ENCODE assay signal across 26 cellular contexts in genomic region chr9:136178061-136178772, GRCh38. TPM values are rescaled to one million over a fixed set of nuclear protein-coding genes. Genes with fewer than 3 reads are reported as not detected.
A peak's percentile ranks its signal among the peaks of the same experiment; 100 is the strongest.
DNase-seq lines count a peak whose midpoint lies in the region; ATAC-seq, FAIRE-seq and TF ChIP-seq lines count a peak whose summit lies in the region.
"Had no signal": no experiment of that assay in that cellular context is flagged by ENCODE, and none has a peak within 500 bp of the region (broad histone marks: within the 10 kb centered on the region; RNA-seq: fewer than 3 reads in every experiment).

No MANE protein-coding gene starts in this region.

- no peak for TF ChIP-seq EP300 in H1 (IDR thresholded peaks at IDR 0.05; ENCODE audit: borderline replicate concordance in 1 of 2, low read depth in 2 of 2, low read length in 2 of 2)

- ATAC-seq in Right ventricle myocardium inferior = no peak
- ATAC-seq in upper lobe of right lung = no peak

- H3K9me3 Mint-ChIP-seq in activated CD4-positive, alpha-beta memory T cell treated with anti-CD3 and anti-CD28 coated beads for 36 hours = no peaks in the 10 kb centered on the region
- H3K9me3 Mint-ChIP-seq: CD4-positive, CD25-positive, alpha-beta regulatory T cell had no signal

- peaks cover 6% of the 10 kb centered on the region for H3K27me3 Mint-ChIP-seq in activated CD4-positive, alpha-beta memory T cell treated with anti-CD3 and anti-CD28 coated beads for 36 hours
- H3K27me3 Mint-ChIP-seq: CD4-positive, CD25-positive, alpha-beta regulatory T cell had no signal

- TF ChIP-seq RAD21 in H1 (IDR thresholded peaks at IDR 0.05 in 1 of 2, conservative IDR thresholded peaks at IDR 0.05 in 1 of 2; ENCODE audit: low read depth in 2 of 2, low read length in 2 of 2) = no peak

- no peak overlapping the region for H4K8ac ChIP-seq in H1 (ENCODE audit: extremely low read depth, insufficient read depth, low read length)

- H2AFZ ChIP-seq in H1 (ENCODE audit: low read length) (no peak overlapping the region), GM23248 (no peak overlapping the region)

- H3K79me2 ChIP-seq in H1 (ENCODE audit: control insufficient read depth in 1 of 2, insufficient read depth in 2 of 2, low read length in 2 of 2) = no peaks in the 10 kb centered on the region
- H3K79me2 ChIP-seq in GM23248 (ENCODE audit: insufficient read depth) = no peaks in the 10 kb centered on the region

- H2BK5ac ChIP-seq in H1 (ENCODE audit: low read depth, low read length) = no peak overlapping the region

- in situ Hi-C loops in GM23248 (cut with MboI) = no loop called here

- H3K4me2 ChIP-seq in H1 (ENCODE audit: insufficient read depth in 1 of 2, low read depth in 2 of 2, low read length in 2 of 2) = no peak overlapping the region
- no peak overlapping the region for H3K4me2 ChIP-seq in GM23248 (ENCODE audit: unreplicated experiment)
- H3K4me2 ChIP-seq: BLaER1 had no signal

- H2BK20ac ChIP-seq in H1 (ENCODE audit: low read length) = no peak overlapping the region

- H3K36me3 ChIP-seq in left ventricle myocardium inferior (no peaks in the 10 kb centered on the region), HEK293 (ENCODE audit: control insufficient read depth in 2 of 2, insufficient read depth in 1 of 2, low read length in 2 of 2) (no peaks in the 10 kb centered on the region), H1 (ENCODE audit: control insufficient read depth in 2 of 4, insufficient read depth in 4 of 4, low read length in 3 of 4) (no peaks in the 10 kb centered on the region), upper lobe of right lung (no peaks in the 10 kb centered on the region), GM23248 (ENCODE audit: low read depth) (no peaks in the 10 kb centered on the region)
- H3K36me3 ChIP-seq: BLaER1, MG63 had no signal

- no peak overlapping the region for H3K27ac ChIP-seq in left ventricle myocardium inferior (replicated peaks)
- no peak overlapping the region for H3K27ac ChIP-seq in HEK293 (ENCODE audit: extremely low read depth, low read depth, low read length)
- no peak overlapping the region for H3K27ac ChIP-seq in H1 (ENCODE audit: low read depth, low read length)
- no peak overlapping the region for H3K27ac ChIP-seq in upper lobe of right lung
- no peak overlapping the region for H3K27ac ChIP-seq in GM23248
- H3K27ac ChIP-seq: 22Rv1, BLaER1 had no signal

- no peak overlapping the region for H3K14ac ChIP-seq in H1 (ENCODE audit: insufficient read length)

- 88% methylated on average over 21 of the region's 21 CpGs; no CpG with 5 or more reads in 1 of the 2 experiments for WGBS in H1 (ENCODE audit: extremely low coverage in 1 of 2, insufficient coverage in 1 of 2, insufficient read length in 1 of 2, insufficient replicate concordance in 2 of 2, low coverage in 1 of 2, low lambda C conversion rate in 2 of 2, missing lambda C conversion rate in 1 of 2), 2 experiments
- 45 to 59% methylated on average over 7 to 21 of the region's 21 CpGs for WGBS in GM23248 (ENCODE audit: low coverage in 1 of 2, low lambda C conversion rate in 2 of 2, missing lambda C conversion rate in 2 of 2), 2 experiments

- H3K9me2 ChIP-seq in GM23248 (ENCODE audit: insufficient read depth) = no peaks in the 10 kb centered on the region

- peaks cover 58% of the 10 kb centered on the region for H3K27me3 ChIP-seq in left ventricle myocardium inferior (ENCODE audit: low read depth)
- no peaks in the 10 kb centered on the region for H3K27me3 ChIP-seq in H1 (replicated peaks in 1 of 4; ENCODE audit: control insufficient read depth in 3 of 4, extremely low read depth in 1 of 4, insufficient read depth in 3 of 4, low read length in 3 of 4)
- peaks cover 6% of the 10 kb centered on the region for H3K27me3 ChIP-seq in upper lobe of right lung
- peaks cover 24% of the 10 kb centered on the region for H3K27me3 ChIP-seq in GM23248 (replicated peaks; ENCODE audit: insufficient read depth)
- H3K27me3 ChIP-seq: MG63 had no signal

- H4K5ac ChIP-seq in H1 (ENCODE audit: insufficient read length, low read depth, low read length) = no peak overlapping the region

- intact Hi-C loops in Right ventricle myocardium inferior (cut with DNase I) = no loop called here
- intact Hi-C loops in left ventricle myocardium inferior (cut with micrococcal nuclease) = no loop called here
- intact Hi-C loops in upper lobe of right lung (cut with DNase I) = loop anchor here (10.0 kb wide), 1 partner anchor 107 kb away; no protein-coding TSS in a partner anchor
- intact Hi-C loops in activated CD4-positive, alpha-beta memory T cell treated with anti-CD3 and anti-CD28 coated beads for 36 hours (cut with micrococcal nuclease) = no loop called here

- H3K4me3 Mint-ChIP-seq in activated CD4-positive, alpha-beta memory T cell treated with anti-CD3 and anti-CD28 coated beads for 36 hours = no peak overlapping the region
- H3K4me3 Mint-ChIP-seq: CD4-positive, CD25-positive, alpha-beta regulatory T cell had no signal

- H3K79me1 ChIP-seq in H1 (ENCODE audit: low read depth, low read length) = no peaks in the 10 kb centered on the region

- H3K4me1 ChIP-seq in left ventricle myocardium inferior = no peaks in the 10 kb centered on the region
- no peaks in the 10 kb centered on the region for H3K4me1 ChIP-seq in HEK293 (ENCODE audit: control insufficient read depth, insufficient read depth, low read length)
- peaks cover 0 to 10% (median 5%) of the 10 kb centered on the region in 4 experiments; a peak in 5 of 7 replicates for H3K4me1 ChIP-seq in H1 (replicated peaks in 1 of 4; ENCODE audit: control insufficient read depth in 3 of 4, insufficient read depth in 4 of 4, low read length in 3 of 4)
- no peaks in the 10 kb centered on the region for H3K4me1 ChIP-seq in upper lobe of right lung
- no peaks in the 10 kb centered on the region for H3K4me1 ChIP-seq in GM23248 (ENCODE audit: insufficient read depth)

- no peak overlapping the region for H3K23ac ChIP-seq in H1 (ENCODE audit: insufficient read length)

- no peak overlapping the region for H3K56ac ChIP-seq in H1 (replicated peaks; ENCODE audit: insufficient read length, low read depth, low read length)

- POLR2A ChIA-PET in HEK293 (lab: Yijun Ruan, JAX) = interaction anchor here (0.8 kb wide), 1 partner anchor 185 kb away, joined by 3 read pairs; no protein-coding TSS in a partner anchor
- POLR2A ChIA-PET in H1 (lab: Charles Lee; ENCODE audit: partially characterized antibody) = interaction anchor here (0.6 to 2.0 kb wide), 5 partner anchors 14 to 302 kb away, joined by 3 to 7 read pairs (median 3); no protein-coding TSS in a partner anchor
- POLR2A ChIA-PET in activated CD4-positive, alpha-beta memory T cell treated with anti-CD3 and anti-CD28 coated beads for 36 hours (lab: Charles Lee) = no interaction called here

- H3K9me3 ChIP-seq in left ventricle myocardium inferior (replicated peaks) = no peaks in the 10 kb centered on the region
- H3K9me3 ChIP-seq in HEK293 (ENCODE audit: control insufficient read depth, insufficient read depth, low read depth, low read length) = no peaks in the 10 kb centered on the region
- H3K9me3 ChIP-seq in H1 (ENCODE audit: insufficient read depth in 2 of 2, low read depth in 1 of 2, low read length in 1 of 2) = no peaks in the 10 kb centered on the region
- no peaks in the 10 kb centered on the region for H3K9me3 ChIP-seq in upper lobe of right lung
- no peaks in the 10 kb centered on the region for H3K9me3 ChIP-seq in GM23248 (ENCODE audit: low read depth)
- H3K9me3 ChIP-seq: BLaER1, MG63 had no signal

- no peak overlapping the region for H2AK5ac ChIP-seq in H1 (ENCODE audit: low read depth, low read length)

- H4K91ac ChIP-seq in H1 (replicated peaks; ENCODE audit: insufficient read length, low read length) = peak overlapping the region; percentile 27

- H3K18ac ChIP-seq in H1 (ENCODE audit: extremely low read depth, low read length) = no peak overlapping the region; the same call in 1 of the 2 replicates

- TF ChIP-seq CTCF in left ventricle myocardium inferior (IDR thresholded peaks at IDR 0.05; ENCODE audit: borderline replicate concordance) = no peak
- TF ChIP-seq CTCF in HEK293 (tag by site-specific recombination; IDR thresholded peaks at IDR 0.05) = no peak
- no peak for TF ChIP-seq CTCF in H1 (IDR thresholded peaks at IDR 0.05; ENCODE audit: control extremely low read depth in 1 of 3, insufficient read depth in 1 of 3, low read depth in 1 of 3, low read length in 3 of 3)
- TF ChIP-seq CTCF in upper lobe of right lung (IDR thresholded peaks at IDR 0.05) = no peak

- H3K36me3 Mint-ChIP-seq in activated CD4-positive, alpha-beta memory T cell treated with anti-CD3 and anti-CD28 coated beads for 36 hours = no peaks in the 10 kb centered on the region
- H3K36me3 Mint-ChIP-seq: CD4-positive, CD25-positive, alpha-beta regulatory T cell had no signal

- FAIRE-seq in H1 (lab: Jason Lieb, UNC) = no peak
- FAIRE-seq: D721Med, G401.6, H54, RCC 7860 had no signal

- CTCF ChIA-PET in HEK293 (lab: Yijun Ruan, JAX) (interaction anchor here (0.6 to 1.4 kb wide), 4 partner anchors 8 to 35 kb away, joined by 3 to 12 read pairs (median 4); no protein-coding TSS in a partner anchor), H1 (lab: Charles Lee; ENCODE audit: partially characterized antibody) (interaction anchor here (0.8 to 2.2 kb wide), 15 partner anchors 8 to 146 kb away, joined by 3 to 8 read pairs (median 4); no protein-coding TSS in a partner anchor)
- CTCF ChIA-PET in activated CD4-positive, alpha-beta memory T cell treated with anti-CD3 and anti-CD28 coated beads for 36 hours (lab: Charles Lee) = interaction anchor here (1.0 kb wide), 1 partner anchor 8 kb away, joined by 4 read pairs; no protein-coding TSS in a partner anchor

- no peak overlapping the region for H3K9ac ChIP-seq in H1 (replicated peaks in 1 of 4; ENCODE audit: extremely low read depth in 1 of 4, low read depth in 3 of 4, low read length in 3 of 4)
- no peak overlapping the region for H3K9ac ChIP-seq in GM23248

- no peaks in the 10 kb centered on the region for H3K4me1 Mint-ChIP-seq in activated CD4-positive, alpha-beta memory T cell treated with anti-CD3 and anti-CD28 coated beads for 36 hours (ENCODE audit: low read depth)
- H3K4me1 Mint-ChIP-seq: CD4-positive, CD25-positive, alpha-beta regulatory T cell had no signal

- TF ChIP-seq POLR2A in H1 (IDR thresholded peaks at IDR 0.05; ENCODE audit: control extremely low read depth in 1 of 2, low read depth in 2 of 2, low read length in 2 of 2) = no peak

- H4K20me1 ChIP-seq in H1 (replicated peaks in 1 of 2; ENCODE audit: control insufficient read depth in 1 of 2, insufficient read depth in 2 of 2, low read length in 2 of 2) (peaks cover 0 to 2% of the 10 kb centered on the region in 2 experiments), GM23248 (ENCODE audit: insufficient read depth) (no peaks in the 10 kb centered on the region)
- H4K20me1 ChIP-seq: BLaER1 had no signal

- DNase-seq in Right ventricle myocardium inferior (ENCODE audit: missing footprints) = peak; percentile 21
- DNase-seq in left ventricle myocardium inferior = no peak
- DNase-seq in H1 (ENCODE audit: low read depth in 1 of 2, low spot score in 2 of 2) = no peak
- peak; percentile 57 for DNase-seq in upper lobe of right lung
- no peak for DNase-seq in GM23248
- no peak for DNase-seq in stimulated activated CD4-positive, alpha-beta T cell treated with anti-CD3 and anti-CD28 coated beads, Interleukin-12 subunit alpha, Interleukin-12 subunit beta, amount 100 ng/mL, for 4 hours
- DNase-seq in activated CD4-positive, alpha-beta memory T cell treated with anti-CD3 and anti-CD28 coated beads for 36 hours = no peak
- DNase-seq: CD4-positive, CD25-positive, alpha-beta regulatory T cell; KBM-7; MG63; NCI-H1105 treated with DMSO at 0.1 percent for 48 hours; NCI-H146; NCI-H1930; NCI-H2107; NCI-H446; NCI-H524 treated with DMSO at 0.1 percent for 48 hours; NCI-H774 had no signal

- H2BK15ac ChIP-seq in H1 (ENCODE audit: low read length) = no peak overlapping the region

- H3K27ac Mint-ChIP-seq in activated CD4-positive, alpha-beta memory T cell treated with anti-CD3 and anti-CD28 coated beads for 36 hours = no peak overlapping the region
- H3K27ac Mint-ChIP-seq: CD4-positive, CD25-positive, alpha-beta regulatory T cell had no signal

- no peaks in the 10 kb centered on the region for H3F3A ChIP-seq in GM23248 (ENCODE audit: insufficient read depth)

- H3K4me3 ChIP-seq in left ventricle myocardium inferior (no peak overlapping the region), HEK293 (ENCODE audit: low read depth, low read length) (no peak overlapping the region), H1 (ENCODE audit: extremely low read depth in 1 of 4, insufficient read depth in 2 of 4, low read depth in 3 of 4, low read length in 4 of 4) (no peak overlapping the region), upper lobe of right lung (no peak overlapping the region), GM23248 (no peak overlapping the region)
- H3K4me3 ChIP-seq: BLaER1, MG63 had no signal

- peaks cover 5% of the 10 kb centered on the region; the same call in 1 of the 2 replicates for H3K23me2 ChIP-seq in H1 (ENCODE audit: low read depth, low read length)

- peak overlapping the region; percentile 38 for H3K4ac ChIP-seq in H1 (replicated peaks; ENCODE audit: insufficient read length, low read depth, low read length)

- H2BK12ac ChIP-seq in H1 (ENCODE audit: low read depth, low read length) = no peak overlapping the region

- no peak overlapping the region for H2BK120ac ChIP-seq in H1 (replicated peaks; ENCODE audit: low read depth, low read length)

RNA-seq across cellular contexts. Expression of gene LHX3, which starts 26.7 kb away (rescaled TPM):
- total RNA-seq in Right ventricle myocardium inferior (not detected), left ventricle myocardium inferior (not detected), upper lobe of right lung (not detected)
- total RNA-seq in H1 (2021; fragmentation: NEBNext Ultra II Directional; extraction: Animal tissue kit (Norgen Biotek cat#: 25700)) = not detected in 2 replicates
- polyA plus RNA-seq in H1 (2011; rRNA removed) (0.02 and 0.03 TPM in 2 replicates), GM23248 (2016; fragmentation: Nextera tagmentation; extraction: Ambion mirVana) (not detected in 2 replicates)
- polyA plus RNA-seq in H1 (2011; cell fraction: cytosol; rRNA removed) = not detected
- 0.20 TPM for polyA plus RNA-seq in H1 (2011; cell fraction: nucleus; rRNA removed)
- polyA plus RNA-seq in H1 (2012, experiment 1 of 2) = not detected in 4 replicates
- polyA plus RNA-seq in H1 (2012, experiment 2 of 2) = not detected
- polyA plus RNA-seq in H1 (2013, experiment 1 of 2) = not detected
- 0.02 TPM for polyA plus RNA-seq in H1 (2013, experiment 2 of 2)
- polyA minus RNA-seq in H1 (2011; rRNA and poly(A)+ RNA removed) = not detected in 2 replicates
- polyA minus RNA-seq in H1 (2011; cell fraction: cytosol; rRNA and poly(A)+ RNA removed) = not detected
- polyA minus RNA-seq in H1 (2011; cell fraction: nucleus; rRNA and poly(A)+ RNA removed) = 0.30 TPM
- not detected in 2 replicates for total RNA-seq in GM23248 (2014; rRNA removed; shearing (Covaris generic))
- total RNA-seq in activated CD4-positive, alpha-beta memory T cell treated with anti-CD3 and anti-CD28 coated beads for 36 hours = not detected
- total RNA-seq: CD4-positive, CD25-positive, alpha-beta regulatory T cell; Daoy; HT1080 had no signal
- polyA plus RNA-seq: CD4-positive, CD25-positive, alpha-beta regulatory T cell had no signal

RNA-seq across cellular contexts. Expression of gene TMEM250, which starts 59.5 kb away (rescaled TPM):
- total RNA-seq in Right ventricle myocardium inferior (18.7 TPM), left ventricle myocardium inferior (15.1 TPM), upper lobe of right lung (30.7 TPM)
- 34.9 and 35.3 TPM in 2 replicates for total RNA-seq in H1 (2021; fragmentation: NEBNext Ultra II Directional; extraction: Animal tissue kit (Norgen Biotek cat#: 25700))
- polyA plus RNA-seq in H1 (2011; rRNA removed) (22.3 and 36.1 TPM in 2 replicates), GM23248 (2016; fragmentation: Nextera tagmentation; extraction: Ambion mirVana) (25.2 and 25.9 TPM in 2 replicates)
- 29.7 TPM for polyA plus RNA-seq in H1 (2011; cell fraction: cytosol; rRNA removed)
- polyA plus RNA-seq in H1 (2011; cell fraction: nucleus; rRNA removed) = 51.9 TPM
- 27.3 to 39.7 TPM (median 36.4 TPM) in 4 replicates for polyA plus RNA-seq in H1 (2012, experiment 1 of 2)
- 42.5 TPM for polyA plus RNA-seq in H1 (2012, experiment 2 of 2)
- 22.7 TPM for polyA plus RNA-seq in H1 (2013, experiment 1 of 2)
- 22.4 TPM for polyA plus RNA-seq in H1 (2013, experiment 2 of 2)
- polyA minus RNA-seq in H1 (2011; rRNA and poly(A)+ RNA removed) = 16.0 TPM in 2 replicates
- 31.0 TPM for polyA minus RNA-seq in H1 (2011; cell fraction: cytosol; rRNA and poly(A)+ RNA removed)
- polyA minus RNA-seq in H1 (2011; cell fraction: nucleus; rRNA and poly(A)+ RNA removed) = 33.8 TPM
- total RNA-seq in GM23248 (2014; rRNA removed; shearing (Covaris generic)) = 69.7 and 94.0 TPM in 2 replicates
- total RNA-seq in activated CD4-positive, alpha-beta memory T cell treated with anti-CD3 and anti-CD28 coated beads for 36 hours = 10 to 100 TPM; 28.0 to 28.4 TPM

Comparison
In these comparisons a context has a peak if more than half of its experiments do, and no peak if none do; other contexts are left out.
1. DNase-seq: peak in Right ventricle myocardium inferior (single experiment) and upper lobe of right lung (single experiment); none in left ventricle myocardium inferior (single experiment), H1 (0 of 2), GM23248 (single experiment), stimulated activated CD4-positive, alpha-beta T cell treated with anti-CD3 and anti-CD28 coated beads, Interleukin-12 subunit alpha, Interleukin-12 subunit beta, amount 100 ng/mL, for 4 hours (single experiment) and activated CD4-positive, alpha-beta memory T cell treated with anti-CD3 and anti-CD28 coated beads for 36 hours (single experiment).